In the genomic region with DNA sequence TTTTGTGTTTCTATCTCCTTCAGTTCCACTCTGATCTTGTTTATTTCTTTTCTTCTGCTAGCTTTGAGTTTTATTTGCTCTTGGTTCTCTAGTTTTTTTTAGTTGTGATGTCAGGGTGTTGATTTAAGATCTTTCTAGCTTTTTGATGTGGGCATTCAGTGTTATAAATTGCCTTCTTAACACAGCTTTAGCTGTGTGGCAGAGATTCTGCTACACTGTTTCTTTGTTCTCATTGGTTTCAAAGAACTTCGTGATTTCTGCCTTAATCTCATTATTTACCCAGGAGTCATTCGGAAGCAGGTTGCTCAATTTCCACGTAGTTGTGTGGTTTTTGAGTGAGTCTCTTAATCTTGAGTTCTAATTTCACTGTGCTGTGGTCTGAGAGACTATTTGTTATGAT, we compare ENCODE assay signal across 22 cellular contexts.
DNase-seq lines count a peak whose midpoint lies in the region; FAIRE-seq and TF ChIP-seq lines count a peak whose summit lies in the region.
"Had no signal": no experiment of that assay in that cellular context is flagged by ENCODE, and none has a peak within 500 bp of the region (broad histone marks: within the 10 kb centered on the region; RNA-seq: fewer than 3 reads in every experiment).

No MANE protein-coding gene starts in this region.

- FAIRE-seq in bronchial epithelial cell (lab: Jason Lieb, UNC): no peak
- FAIRE-seq: G401.6, GM12892, H54 had no signal

- H3K36me3 Mint-ChIP-seq in progenitor cell of endocrine pancreas (ENCODE audit: insufficient read depth): no peaks in the 10 kb centered on the region
- H3K36me3 Mint-ChIP-seq: CD4-positive, alpha-beta memory T cell had no signal

- TF ChIP-seq CTCF in bronchial epithelial cell (IDR thresholded peaks at IDR 0.05; ENCODE audit: insufficient read depth, low read length, severe bottlenecking): no peak
- TF ChIP-seq CTCF in progenitor cell of endocrine pancreas (IDR thresholded peaks at IDR 0.05; ENCODE audit: unreplicated experiment): no peak

- no peak overlapping the region for H3K4me3 ChIP-seq in bronchial epithelial cell (ENCODE audit: low read depth, low read length)
- H3K4me3 ChIP-seq in H7 (ENCODE audit: insufficient read depth, low read depth, low read length): no peak overlapping the region
- H3K4me3 ChIP-seq: BLaER1 treated with 17β-estradiol and CSF1 and Interleukin-3, amounts not matched to agents 10 nM and 100 nM had no signal

- no peaks in the 10 kb centered on the region for H3K9me3 Mint-ChIP-seq in progenitor cell of endocrine pancreas (ENCODE audit: low read depth)

- H3K27me3 Mint-ChIP-seq in progenitor cell of endocrine pancreas: peaks cover 34% of the 10 kb centered on the region

- H3K36me3 ChIP-seq in bronchial epithelial cell (ENCODE audit: control insufficient read depth, insufficient read depth, low read length) (no peaks in the 10 kb centered on the region), H7 (replicated peaks; ENCODE audit: control insufficient read depth, insufficient read depth, low read length) (no peaks in the 10 kb centered on the region)
- H3K36me3 ChIP-seq: BLaER1 treated with 17β-estradiol and CSF1 and Interleukin-3, amounts not matched to agents 10 nM and 100 nM had no signal

- peak overlapping the region; percentile 68 for H3K27ac Mint-ChIP-seq in progenitor cell of endocrine pancreas
- H3K27ac Mint-ChIP-seq: CD4-positive, alpha-beta memory T cell had no signal

- peak; percentile 25 for DNase-seq in HT-29 (ENCODE audit: low spot score)
- peak; percentile 8 for DNase-seq in SK-MEL-5 (ENCODE audit: low read depth, low spot score)
- DNase-seq in bronchial epithelial cell (ENCODE audit: low read depth): peak; percentile 21
- DNase-seq in progenitor cell of endocrine pancreas (ENCODE audit: low spot score, unreplicated experiment): no peak
- no peak for DNase-seq in ureter (ENCODE audit: low spot score)
- no peak for DNase-seq in H7
- no peak for DNase-seq in EL
- DNase-seq: Caco-2; CD4-positive, alpha-beta memory T cell; DMS 273 treated with DMSO at 0.1 percent for 48 hours; IMR-90; Karpas-422; NCI-H1694; NCI-H2081; NCI-H2171; NCI-H526; SHP77 treated with DMSO at 0.1 percent for 48 hours; SK-N-SH had no signal

- H3K4me3 Mint-ChIP-seq in progenitor cell of endocrine pancreas (ENCODE audit: low read depth): peak overlapping the region; percentile 2
- H3K4me3 Mint-ChIP-seq: CD4-positive, alpha-beta memory T cell had no signal

- in situ Hi-C loops in SK-MEL-5 (cut with HindIII; ENCODE audit: low pct_unique_long_range_greater_than_20kb, low sequenced_read_pairs): no loop called here

- H3K27me3 ChIP-seq in bronchial epithelial cell (ENCODE audit: control insufficient read depth, insufficient read depth, low read length): no peaks in the 10 kb centered on the region
- H3K27me3 ChIP-seq in H7 (ENCODE audit: control insufficient read depth, insufficient read depth, low read length): no peaks in the 10 kb centered on the region
- H3K27me3 ChIP-seq: BLaER1 treated with 17β-estradiol and CSF1 and Interleukin-3, amounts not matched to agents 10 nM and 100 nM had no signal

- H3K4me1 Mint-ChIP-seq in progenitor cell of endocrine pancreas (ENCODE audit: low read depth): peaks cover 36% of the 10 kb centered on the region
- H3K4me1 Mint-ChIP-seq: CD4-positive, alpha-beta memory T cell had no signal

Comparison
In these comparisons a context has a peak if more than half of its experiments do, and no peak if none do; other contexts are left out.
1. DNase-seq: peak in HT-29 (single experiment), SK-MEL-5 (single experiment) and bronchial epithelial cell (single experiment); none in progenitor cell of endocrine pancreas (single experiment), ureter (single experiment), H7 (single experiment) and EL (single experiment).